31 cellular contexts compared by ENCODE assay signal in genomic region chr3:47895241-47895640, GRCh38.
"Had no signal": no experiment of that assay in that cellular context is flagged by ENCODE, and none has a peak within 500 bp of the region (broad histone marks: within the 10 kb centered on the region; RNA-seq: fewer than 3 reads in every experiment).

No MANE protein-coding gene starts in this region.

- H3K4me2 ChIP-seq: KMS-11 had no signal

- H3K4me3 Mint-ChIP-seq: activated CD4-positive, alpha-beta memory T cell treated with anti-CD3 and anti-CD28 coated beads, Interleukin-2, amount 10 ng/mL, durations not matched to agents 7 days and 5 days; activated naive CD4-positive, alpha-beta T cell treated with anti-CD3 and anti-CD28 coated beads, Interleukin-2, amount 50 U/mL, for 24 hours; activated naive CD8-positive, alpha-beta T cell treated with anti-CD3 and anti-CD28 coated beads, Interleukin-2, amount 10 ng/mL, durations not matched to agents 7 days and 5 days had no signal

- DNase-seq: activated CD4-positive, alpha-beta memory T cell treated with anti-CD3 and anti-CD28 coated beads, Interleukin-2, amount 10 ng/mL, durations not matched to agents 7 days and 5 days; activated CD4-positive, alpha-beta T cell treated with anti-CD3 and anti-CD28 coated beads for 1 hour; activated CD4-positive, alpha-beta T cell treated with anti-CD3 and anti-CD28 coated beads for 48 hours; activated CD4-positive, CD25-positive, alpha-beta regulatory T cell; activated gamma-delta T cell; activated naive CD4-positive, alpha-beta T cell treated with Interleukin-2 at 50 U/mL for 16 hours; activated naive CD8-positive, alpha-beta T cell treated with anti-CD3 and anti-CD28 coated beads, Interleukin-2, amount 10 ng/mL, durations not matched to agents 7 days and 5 days; activated T-cell treated with anti-CD3 and anti-CD28 coated beads, Interleukin-2, amount 50 U/mL, for 1 hour; amygdala; caudate nucleus; NCI-H1092 treated with DMSO at 0.1 percent for 48 hours; NCI-H1417; NCI-H146; NCI-H187; NCI-H2029 treated with DMSO at 0.1 percent for 48 hours; NCI-H2107; NCI-H2171 treated with DMSO at 0.1 percent for 48 hours; NCI-H2227 treated with DMSO at 0.1 percent for 48 hours; NCI-H446; NCI-H524; NCI-H69; SHP77; SJCRH30; T1000; WERI-Rb-1 had no signal

- H3K9me3 Mint-ChIP-seq: activated CD4-positive, alpha-beta memory T cell treated with anti-CD3 and anti-CD28 coated beads, Interleukin-2, amount 10 ng/mL, durations not matched to agents 7 days and 5 days; activated naive CD4-positive, alpha-beta T cell treated with anti-CD3 and anti-CD28 coated beads, Interleukin-2, amount 50 U/mL, for 24 hours; activated naive CD8-positive, alpha-beta T cell treated with anti-CD3 and anti-CD28 coated beads, Interleukin-2, amount 10 ng/mL, durations not matched to agents 7 days and 5 days; activated T-helper 2 cell treated with anti-CD3 and anti-CD28 coated beads, Interferon-gamma antibody, Interleukin-2, Interleukin-4, amounts not matched to agents 10 μg/mL and 5 μg/mL and 100 μg/mL, durations not matched to agents 14 hours and 24 hours and 36 hours had no signal

- H3K4me3 ChIP-seq: ascending aorta, breast epithelium, SJCRH30, SK-N-MC had no signal

- H3K27me3 Mint-ChIP-seq: activated CD4-positive, alpha-beta memory T cell treated with anti-CD3 and anti-CD28 coated beads, Interleukin-2, amount 10 ng/mL, durations not matched to agents 7 days and 5 days; activated naive CD4-positive, alpha-beta T cell treated with anti-CD3 and anti-CD28 coated beads, Interleukin-2, amount 50 U/mL, for 24 hours; activated naive CD8-positive, alpha-beta T cell treated with anti-CD3 and anti-CD28 coated beads, Interleukin-2, amount 10 ng/mL, durations not matched to agents 7 days and 5 days had no signal

- H3K36me3 ChIP-seq: breast epithelium had no signal

- H3K4me1 ChIP-seq: breast epithelium, SJCRH30 had no signal

- H3K9ac ChIP-seq: KMS-11 had no signal

- H3K27ac Mint-ChIP-seq: activated CD4-positive, alpha-beta memory T cell treated with anti-CD3 and anti-CD28 coated beads, Interleukin-2, amount 10 ng/mL, durations not matched to agents 7 days and 5 days; activated naive CD4-positive, alpha-beta T cell treated with anti-CD3 and anti-CD28 coated beads, Interleukin-2, amount 50 U/mL, for 24 hours; activated naive CD8-positive, alpha-beta T cell treated with anti-CD3 and anti-CD28 coated beads, Interleukin-2, amount 10 ng/mL, durations not matched to agents 7 days and 5 days; activated T-helper 2 cell treated with anti-CD3 and anti-CD28 coated beads, Interferon-gamma antibody, Interleukin-2, Interleukin-4, amounts not matched to agents 10 μg/mL and 5 μg/mL and 100 μg/mL, durations not matched to agents 14 hours and 24 hours and 36 hours had no signal

- H3K27me3 ChIP-seq: ascending aorta, breast epithelium, SJCRH30 had no signal

- H3K27ac ChIP-seq: ascending aorta, breast epithelium, KMS-11, SJCRH30, SK-N-MC, WERI-Rb-1 had no signal

- H3K9me3 ChIP-seq: ascending aorta, breast epithelium, SJCRH30 had no signal
